9 cellular contexts compared by ENCODE assay signal in the genomic region with DNA sequence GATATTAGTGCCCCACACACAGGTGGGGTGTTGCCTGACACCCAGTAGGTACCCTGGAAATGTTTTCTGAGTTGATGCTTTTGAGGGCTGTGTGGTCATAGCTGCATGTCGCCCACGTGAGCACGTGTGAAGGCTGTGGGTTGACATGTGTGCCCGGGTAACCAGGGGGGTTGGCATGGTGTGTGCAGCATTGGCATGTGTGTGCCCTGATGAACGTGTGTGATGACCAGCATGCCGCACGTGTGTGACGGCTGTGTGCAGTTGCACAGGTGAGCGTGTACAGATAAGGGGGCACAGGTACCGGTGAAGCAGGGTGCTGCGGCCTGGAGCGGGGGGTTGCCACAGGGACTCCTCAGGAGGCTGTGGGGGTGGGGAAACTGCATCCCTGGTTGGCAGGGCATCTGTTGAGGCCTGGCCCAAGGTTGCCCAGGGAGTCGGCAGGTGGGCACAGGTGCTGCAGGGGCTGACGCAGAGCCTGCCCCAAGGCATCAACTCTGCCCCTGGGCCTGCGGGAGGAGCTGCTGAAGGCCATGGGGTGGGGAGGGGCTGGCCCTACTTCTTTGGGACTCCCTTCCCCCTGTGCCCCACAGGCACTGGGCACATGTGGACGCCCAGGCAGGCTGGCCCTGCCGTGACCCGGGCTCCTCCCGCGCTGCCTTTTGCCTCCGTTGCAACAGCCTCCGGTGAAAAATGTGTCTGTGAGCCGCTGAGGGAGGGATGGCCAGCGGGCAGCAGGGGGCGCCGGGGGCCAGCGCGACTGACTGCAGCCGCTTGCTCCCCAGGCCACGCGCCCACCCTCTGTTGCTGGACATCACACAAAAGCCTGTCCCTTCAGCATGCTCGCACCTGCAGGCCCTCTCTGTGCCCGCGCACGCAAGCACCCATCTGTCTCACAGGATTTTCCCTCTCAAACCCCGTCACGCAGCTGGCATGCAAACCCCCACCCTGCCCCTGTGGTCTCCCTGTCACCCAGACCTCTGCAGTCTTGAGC. TPM values are rescaled to one million over a fixed set of nuclear protein-coding genes. Genes with fewer than 3 reads are reported as not detected.
DNase-seq lines count a peak whose midpoint lies in the region; ATAC-seq, FAIRE-seq and TF ChIP-seq lines count a peak whose summit lies in the region.
"Had no signal": no experiment of that assay in that cellular context is flagged by ENCODE, and none has a peak within 500 bp of the region (broad histone marks: within the 10 kb centered on the region; RNA-seq: fewer than 3 reads in every experiment).

No MANE protein-coding gene starts in this region.

- H3K36me3 ChIP-seq in Panc1 (ENCODE audit: control insufficient read depth, insufficient read depth, low read length) (peaks cover 4% of the 10 kb centered on the region; the same call in 1 of the 2 replicates), small intestine (ENCODE audit: control insufficient read depth in 2 of 2, insufficient read depth in 2 of 2, low read length in 2 of 2) (no peaks in the 10 kb centered on the region)

- CTCF ChIA-PET in Panc1 (lab: Charles Lee): interaction anchor here (0.6 to 1.2 kb wide), 3 partner anchors 18 to 152 kb away, joined by 3 to 4 read pairs (median 4); no protein-coding TSS in a partner anchor

- FAIRE-seq in small intestine (lab: Jason Lieb, UNC): no peak

- peaks cover 7% of the 10 kb centered on the region for H3K4me1 ChIP-seq in Panc1 (ENCODE audit: control insufficient read depth, insufficient read depth, low read length)
- no peaks in the 10 kb centered on the region for H3K4me1 ChIP-seq in foreskin keratinocyte
- no peaks in the 10 kb centered on the region for H3K4me1 ChIP-seq in small intestine (ENCODE audit: control insufficient read depth in 2 of 2, insufficient read depth in 1 of 2, low read depth in 1 of 2, low read length in 1 of 2)

- BruUV-seq in Panc1 (replicated peaks; lab: Mats Ljungman, UMichigan): no TSS peak

- TF ChIP-seq CTCF in Panc1 (IDR thresholded peaks at IDR 0.05) (peak; percentile 93), foreskin keratinocyte (conservative IDR thresholded peaks at IDR 0.05) (peak; percentile 58)

- H3K9me3 ChIP-seq in Panc1 (ENCODE audit: control insufficient read depth, insufficient read depth, low read depth, low read length): no peaks in the 10 kb centered on the region
- H3K9me3 ChIP-seq in small intestine (ENCODE audit: control insufficient read depth, low read depth): no peaks in the 10 kb centered on the region

- H3K27ac ChIP-seq in Panc1 (ENCODE audit: low read length): no peak overlapping the region
- H3K27ac ChIP-seq in foreskin keratinocyte: no peak overlapping the region
- H3K27ac ChIP-seq in small intestine (ENCODE audit: low read depth in 1 of 2, low read length in 1 of 2): no peak overlapping the region

- H3K27me3 ChIP-seq in Panc1 (ENCODE audit: control insufficient read depth, insufficient read depth, low read length) (peaks cover 14% of the 10 kb centered on the region), foreskin keratinocyte (peaks cover 85% of the 10 kb centered on the region), small intestine (ENCODE audit: control insufficient read depth in 2 of 2, insufficient read depth in 2 of 2, low read length in 2 of 2) (peaks cover 18 to 33% of the 10 kb centered on the region in 2 donors)

- WGBS in small intestine, 3 donors: 29 to 39% (median 36%) methylated on average over 31 to 37 of the region's 37 CpGs

- peak; percentile 98 for DNase-seq in 8988T
- DNase-seq in G401 (ENCODE audit: low spot score): peak; percentile 68
- no peak for DNase-seq in Panc1 (ENCODE audit: low read depth, low spot score)
- DNase-seq in foreskin keratinocyte: no peak
- no peak for DNase-seq in midbrain (lab: John Stamatoyannopoulos, UW)
- DNase-seq in small intestine: no peak

- intact Hi-C loops in Panc1 (cut with micrococcal nuclease; ENCODE audit: unreplicated experiment): loop anchor here (5.0 kb wide), 2 partner anchors 145 to 150 kb away; no protein-coding TSS in a partner anchor

- H3K4me3 ChIP-seq in Panc1 (ENCODE audit: low read depth in 2 of 2, low read length in 2 of 2) (no peak overlapping the region), small intestine (ENCODE audit: low read depth in 1 of 2, low read length in 2 of 2) (no peak overlapping the region)

- ATAC-seq in Panc1 (peak; percentile 67), foreskin keratinocyte (no peak), HG02840 (IDR thresholded peaks at IDR 0.05; ENCODE audit: low FRiP score, unreplicated experiment) (no peak), HG02970 (IDR thresholded peaks at IDR 0.05; ENCODE audit: low FRiP score, unreplicated experiment) (no peak)

- in situ Hi-C loops in G401 (cut with HindIII; ENCODE audit: low sequenced_read_pairs) (no loop called here), Panc1 (cut with HindIII; ENCODE audit: low pct_unique_long_range_greater_than_20kb, low sequenced_read_pairs) (no loop called here)

- POLR2A ChIA-PET in Panc1 (lab: Charles Lee): interaction anchor here (0.9 kb wide), 1 partner anchor 10 kb away, joined by 3 read pairs; no protein-coding TSS in a partner anchor

RNA-seq across cellular contexts. Expression of a gene that starts 2.2 kb away (rescaled TPM):
- total RNA-seq in G401 (2014; rRNA removed; shearing (Covaris generic)): not detected in 2 replicates
- total RNA-seq in Panc1 (2021; ENCODE audit: unreplicated experiment): 0.13 TPM
- 0.28 TPM for polyA plus RNA-seq in Panc1 (2012; ENCODE audit: insufficient read length)
- total RNA-seq in foreskin keratinocyte: 0.18 and 0.51 TPM in 2 replicates
- 0.18 and 0.46 TPM in 2 replicates for polyA plus RNA-seq in foreskin keratinocyte
- under 1 TPM in 1 of 3 donors, not detected in 2; 0.63 TPM for polyA plus RNA-seq in small intestine
- total RNA-seq: activated T-helper 1 cell treated with anti-CD3 and anti-CD28 coated beads, Interleukin-12 subunit alpha, Interleukin-12 subunit beta, Interleukin-2, Interleukin-4 antibody, amounts not matched to agents 30 ng/mL and 10 ng/mL and 1 ng/mL, durations not matched to agents 14 hours and 24 hours and 36 hours had no signal

Comparison
In these comparisons a context has a peak if more than half of its experiments do, and no peak if none do; other contexts are left out.
1. DNase-seq: peak in 8988T (single experiment) and G401 (single experiment); none in Panc1 (single experiment), foreskin keratinocyte (0 of 2), midbrain (single experiment) and small intestine (single experiment).